In genomic region chr2:98731709-98732349, GRCh38 we compare ENCODE assay signal across 8 cellular contexts. TPM values are rescaled to one million over a fixed set of nuclear protein-coding genes. Genes with fewer than 3 reads are reported as not detected.
DNase-seq lines count a peak whose midpoint lies in the region; ATAC-seq and TF ChIP-seq lines count a peak whose summit lies in the region.

No MANE protein-coding gene starts in this region.

- H3K4me3 ChIP-seq in naive thymus-derived CD4-positive, alpha-beta T cell (ENCODE audit: low read length), result peak overlapping the region; percentile 74

- peaks cover 38% of the 10 kb centered on the region for H3K27me3 Mint-ChIP-seq in chondrocyte (ENCODE audit: low read depth)
- H3K27me3 Mint-ChIP-seq in naive thymus-derived CD4-positive, alpha-beta T cell, result no peaks in the 10 kb centered on the region

- intact Hi-C loops in naive thymus-derived CD4-positive, alpha-beta T cell (cut with micrococcal nuclease), result loop anchor here (1.0 to 10.0 kb wide), 7 partner anchors 26 to 735 kb away; partner anchors contain the start of genes C2orf15 (in 1 of the 2), EIF5B (in 1 of the 2), TMEM131 (in 1 of the 2) and TXNDC9 (in 1 of the 2)

- TF ChIP-seq CTCF in C4-2B (conservative IDR thresholded peaks at IDR 0.05) (no peak), chondrocyte (IDR thresholded peaks at IDR 0.05) (no peak)

- H3K4me1 Mint-ChIP-seq in chondrocyte (ENCODE audit: low read depth), result peaks cover 7% of the 10 kb centered on the region
- peaks cover 28 to 75% (median 64%) of the 10 kb centered on the region in 7 donors for H3K4me1 Mint-ChIP-seq in naive thymus-derived CD4-positive, alpha-beta T cell

- peaks cover 9% of the 10 kb centered on the region for H3K9me3 ChIP-seq in KOPT-K1 (ENCODE audit: insufficient read depth, low read length, poor library complexity, severe bottlenecking)
- no peaks in the 10 kb centered on the region for H3K9me3 ChIP-seq in naive thymus-derived CD4-positive, alpha-beta T cell (ENCODE audit: control insufficient read depth in 2 of 3, low read length in 3 of 3)

- no peak for ATAC-seq in naive thymus-derived CD4-positive, alpha-beta T cell
- no peak for ATAC-seq in HG02973 (IDR thresholded peaks at IDR 0.05; ENCODE audit: unreplicated experiment)

- no peak for DNase-seq in chondrocyte (ENCODE audit: low spot score)
- DNase-seq in naive thymus-derived CD4-positive, alpha-beta T cell, result peak in 1 of 9 donors; percentile 45
- no peak for DNase-seq in GM19240 (ENCODE audit: insufficient read length, low spot score)
- DNase-seq in NCI-H2171 (lab: John Stamatoyannopoulos, UW), result no peak
- DNase-seq in NCI-H510A treated with DMSO at 0.1 percent for 48 hours (lab: John Stamatoyannopoulos, UW), result no peak

- H3K27ac ChIP-seq in C4-2B (peak overlapping the region; percentile 43), KOPT-K1 (ENCODE audit: low read depth, low read length, poor library complexity, severe bottlenecking) (peak overlapping the region; percentile 96)
- H3K27ac ChIP-seq in naive thymus-derived CD4-positive, alpha-beta T cell (ENCODE audit: low read depth, low read length), result peak overlapping the region; percentile 98

- H3K4me3 Mint-ChIP-seq in chondrocyte (ENCODE audit: unreplicated experiment), result peak overlapping the region; percentile 68
- peak overlapping the region; percentile 89 to 98 (median 94) for H3K4me3 Mint-ChIP-seq in naive thymus-derived CD4-positive, alpha-beta T cell

- POLR2A ChIA-PET in naive thymus-derived CD4-positive, alpha-beta T cell (lab: Charles Lee), result interaction anchor here (0.6 to 28.9 kb wide), 21 partner anchors 7 to 108 kb away, joined by 3 to 604 read pairs (median 13); no protein-coding TSS in a partner anchor

- H3K4me1 ChIP-seq in naive thymus-derived CD4-positive, alpha-beta T cell (ENCODE audit: control insufficient read depth in 2 of 2, insufficient read depth in 2 of 2, low read length in 2 of 2), result peaks cover 48% of the 10 kb centered on the region in 2 donors

- no peaks in the 10 kb centered on the region for H3K9me3 Mint-ChIP-seq in chondrocyte (ENCODE audit: low read depth)
- H3K9me3 Mint-ChIP-seq in naive thymus-derived CD4-positive, alpha-beta T cell, result peaks cover 0 to 4% (median 0%) of the 10 kb centered on the region in 11 donors

- CTCF ChIA-PET in naive thymus-derived CD4-positive, alpha-beta T cell (lab: Charles Lee), result interaction anchor here (0.6 to 2.4 kb wide), 11 partner anchors 8 to 731 kb away, joined by 3 to 13 read pairs (median 3); no protein-coding TSS in a partner anchor

- no peaks in the 10 kb centered on the region for H3K27me3 ChIP-seq in naive thymus-derived CD4-positive, alpha-beta T cell (ENCODE audit: control insufficient read depth in 2 of 2, insufficient read depth in 2 of 2, low read length in 2 of 2)

- no peaks in the 10 kb centered on the region for H3K36me3 ChIP-seq in KOPT-K1 (ENCODE audit: insufficient read depth, low read length)
- peaks cover 0 to 5% (median 0%) of the 10 kb centered on the region in 3 experiments for H3K36me3 ChIP-seq in naive thymus-derived CD4-positive, alpha-beta T cell (ENCODE audit: control insufficient read depth in 2 of 3, insufficient read depth in 3 of 3, low read length in 3 of 3)

- H3K36me3 Mint-ChIP-seq in chondrocyte (ENCODE audit: low read depth), result no peaks in the 10 kb centered on the region
- peaks cover 0 to 26% (median 4%) of the 10 kb centered on the region in 5 donors for H3K36me3 Mint-ChIP-seq in naive thymus-derived CD4-positive, alpha-beta T cell

- no peak overlapping the region for H3K27ac Mint-ChIP-seq in chondrocyte (ENCODE audit: unreplicated experiment)
- peak overlapping the region; percentile 90 to 98 (median 96) for H3K27ac Mint-ChIP-seq in naive thymus-derived CD4-positive, alpha-beta T cell

RNA-seq across cellular contexts. Expression of gene MGAT4A, which starts 0.9 kb away (rescaled TPM):
- total RNA-seq in chondrocyte, result 1.7 to 2.2 TPM (median 2.1 TPM) in 3 replicates
- 100 to 1,000 TPM; 125 to 308 (median 240) TPM for total RNA-seq in naive thymus-derived CD4-positive, alpha-beta T cell
- polyA plus RNA-seq in naive thymus-derived CD4-positive, alpha-beta T cell, result 100 to 1,000 TPM; 262 to 349 TPM

Comparison
In these comparisons a context has a peak if more than half of its experiments do, and no peak if none do; other contexts are left out.
1. H3K27ac ChIP-seq: peak in every context shown above with its lines; median percentile 98 in naive thymus-derived CD4-positive, alpha-beta T cell; 96 in KOPT-K1; 43 in C4-2B.
2. RNA of gene MGAT4A, which starts 0.9 kb away (total RNA-seq): 125 to 308 TPM in naive thymus-derived CD4-positive, alpha-beta T cell; 1.7 to 2.2 TPM in chondrocyte; every median in the first group is over 10 times any median in the second.